1 cellular context compared by ENCODE assay signal in genomic region chr5:67679184-67679855, GRCh38.
TF ChIP-seq lines count a peak whose summit lies in the region.

No MANE protein-coding gene starts in this region.

TF ChIP-seq in GM23338, 12 proteins besides CTCF, POLR2A, EP300 and RAD21 (continued from another document):
- no peak for TF ChIP-seq ZNF462 (CRISPR knock-in tag; IDR thresholded peaks at IDR 0.05)
- TF ChIP-seq REST (IDR thresholded peaks at IDR 0.05; ENCODE audit: unreplicated experiment): no peak
- TF ChIP-seq POLR2AphosphoS5 (IDR thresholded peaks at IDR 0.05; ENCODE audit: low read depth): no peak
- TF ChIP-seq ZNF331 (CRISPR knock-in tag; IDR thresholded peaks at IDR 0.05; ENCODE audit: low read depth): no peak
- no peak for TF ChIP-seq JUNB (IDR thresholded peaks at IDR 0.05; ENCODE audit: unreplicated experiment)
- TF ChIP-seq ETS1 (IDR thresholded peaks at IDR 0.05): no peak
- TF ChIP-seq ZNF114 (CRISPR knock-in tag; IDR thresholded peaks at IDR 0.05): no peak
- TF ChIP-seq NANOG (IDR thresholded peaks at IDR 0.05; ENCODE audit: borderline replicate concordance): no peak
- TF ChIP-seq STAT1 (IDR thresholded peaks at IDR 0.05; ENCODE audit: unreplicated experiment): no peak
TF ChIP-seq in GM23338: peak in this region for 0.
